Comparison of ENCODE assay signal across 8 cellular contexts in the genomic region with DNA sequence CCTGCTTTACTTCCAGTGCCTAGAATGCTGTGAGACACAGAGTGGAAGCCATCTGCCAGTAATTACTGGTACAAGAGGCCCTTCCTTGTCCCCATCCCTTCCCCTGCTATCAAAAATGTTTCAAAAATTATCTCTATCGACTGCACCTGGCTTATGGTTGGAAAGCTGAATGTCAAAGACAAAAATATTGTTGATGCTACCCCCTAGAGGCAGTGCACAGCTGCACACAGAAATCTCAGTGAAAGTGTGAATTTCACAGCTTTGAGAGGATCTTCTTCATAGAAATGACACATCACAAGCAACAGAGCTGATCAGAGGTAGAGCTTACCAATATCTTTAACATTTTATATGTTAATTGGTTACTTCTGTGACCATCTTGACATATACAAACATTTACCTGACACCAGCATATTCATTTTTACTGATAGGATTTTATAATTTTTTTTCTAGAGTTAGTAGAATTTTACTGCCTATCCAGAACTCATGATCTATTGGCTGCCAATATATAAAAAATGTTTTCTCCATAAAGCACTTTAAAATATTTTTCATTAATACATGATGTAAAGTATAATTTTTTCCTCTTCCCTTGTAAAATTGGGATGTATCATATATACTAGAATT. TPM values are rescaled to one million over a fixed set of nuclear protein-coding genes. Genes with fewer than 3 reads are reported as not detected.
DNase-seq lines count a peak whose midpoint lies in the region; ATAC-seq and TF ChIP-seq lines count a peak whose summit lies in the region.

No MANE protein-coding gene starts in this region.

- DNase-seq in heart right ventricle, result no peak
- DNase-seq in Right ventricle myocardium superior, result no peak
- DNase-seq in NCI-H1105 (lab: John Stamatoyannopoulos, UW), result peak; percentile 29
- no peak for DNase-seq in endothelial cell (ENCODE audit: low spot score)
- no peak for DNase-seq in C1 segment of cervical spinal cord (lab: John Stamatoyannopoulos, UW)
- no peak for DNase-seq in globus pallidus (ENCODE audit: low spot score)
- DNase-seq in effector memory CD4-positive, alpha-beta T cell, result no peak

- 7 to 14% methylated on average over 1 of the region's 1 CpG for WGBS in heart right ventricle, 2 donors

- H3K4me1 Mint-ChIP-seq in endothelial cell (ENCODE audit: unreplicated experiment), result no peaks in the 10 kb centered on the region

- H3K27me3 Mint-ChIP-seq in endothelial cell (ENCODE audit: unreplicated experiment), result peaks cover 6% of the 10 kb centered on the region

- no peak for ATAC-seq in heart right ventricle
- no peak for ATAC-seq in Right ventricle myocardium superior (ENCODE audit: poor library complexity)
- no peak for ATAC-seq in HG03521 (IDR thresholded peaks at IDR 0.05; ENCODE audit: unreplicated experiment)

- no peak overlapping the region for H3K4me3 ChIP-seq in heart right ventricle
- H3K4me3 ChIP-seq in effector memory CD4-positive, alpha-beta T cell (ENCODE audit: insufficient read depth, low read depth, low read length, poor library complexity, severe bottlenecking), result no peak overlapping the region

- intact Hi-C loops in heart right ventricle (cut with DNase I), result no loop called here
- intact Hi-C loops in Right ventricle myocardium superior (cut with DNase I), result no loop called here

- no peak overlapping the region for H3K27ac ChIP-seq in heart right ventricle
- no peak overlapping the region for H3K27ac ChIP-seq in effector memory CD4-positive, alpha-beta T cell (ENCODE audit: insufficient read depth, low read length, poor library complexity, severe bottlenecking)

- H3K9me3 Mint-ChIP-seq in endothelial cell (ENCODE audit: unreplicated experiment), result no peaks in the 10 kb centered on the region

- H3K27ac Mint-ChIP-seq in endothelial cell (ENCODE audit: unreplicated experiment), result no peak overlapping the region

- H3K36me3 Mint-ChIP-seq in endothelial cell (ENCODE audit: low read depth, unreplicated experiment), result no peaks in the 10 kb centered on the region

- H3K36me3 ChIP-seq in heart right ventricle, result no peaks in the 10 kb centered on the region
- H3K36me3 ChIP-seq in effector memory CD4-positive, alpha-beta T cell (ENCODE audit: control insufficient read depth, insufficient read depth, low read length), result no peaks in the 10 kb centered on the region

- peaks cover 0 to 25% (median 3%) of the 10 kb centered on the region in 11 donors for H3K9me3 ChIP-seq in heart right ventricle
- no peaks in the 10 kb centered on the region for H3K9me3 ChIP-seq in effector memory CD4-positive, alpha-beta T cell (ENCODE audit: control insufficient read depth, low read length)

- peaks cover 0 to 33% (median 24%) of the 10 kb centered on the region in 7 donors for H3K27me3 ChIP-seq in heart right ventricle
- peaks cover 4% of the 10 kb centered on the region for H3K27me3 ChIP-seq in effector memory CD4-positive, alpha-beta T cell (replicated peaks; ENCODE audit: control insufficient read depth, insufficient read depth, low read length, poor library complexity, severe bottlenecking)

- no peak overlapping the region for H3K4me3 Mint-ChIP-seq in endothelial cell (ENCODE audit: unreplicated experiment)

- peak in 7 of 9 donors; percentile 31 to 47 (median 42) for TF ChIP-seq CTCF in heart right ventricle (IDR thresholded peaks at IDR 0.05)
- peak; percentile 62 for TF ChIP-seq CTCF in endothelial cell (IDR thresholded peaks at IDR 0.05; ENCODE audit: unreplicated experiment)

- H3K4me1 ChIP-seq in heart right ventricle, result no peaks in the 10 kb centered on the region
- H3K4me1 ChIP-seq in effector memory CD4-positive, alpha-beta T cell (ENCODE audit: control insufficient read depth, insufficient read depth, low read length, poor library complexity, severe bottlenecking), result no peaks in the 10 kb centered on the region

RNA-seq across cellular contexts. Expression of a gene that starts 17.1 kb away (rescaled TPM):
- total RNA-seq in heart right ventricle (10 to 100 TPM in 1 of 10 donors, 1 to 10 TPM in 7, under 1 TPM in 2; 0.11 to 10.7 (median 2.6) TPM), Right ventricle myocardium superior (6.1 TPM), endothelial cell (ENCODE audit: unreplicated experiment) (2.2 TPM)
- under 1 TPM; 0.13 to 0.37 TPM for polyA plus RNA-seq in heart right ventricle
